Comparison of ENCODE assay signal across 1 cellular context in the genomic region with DNA sequence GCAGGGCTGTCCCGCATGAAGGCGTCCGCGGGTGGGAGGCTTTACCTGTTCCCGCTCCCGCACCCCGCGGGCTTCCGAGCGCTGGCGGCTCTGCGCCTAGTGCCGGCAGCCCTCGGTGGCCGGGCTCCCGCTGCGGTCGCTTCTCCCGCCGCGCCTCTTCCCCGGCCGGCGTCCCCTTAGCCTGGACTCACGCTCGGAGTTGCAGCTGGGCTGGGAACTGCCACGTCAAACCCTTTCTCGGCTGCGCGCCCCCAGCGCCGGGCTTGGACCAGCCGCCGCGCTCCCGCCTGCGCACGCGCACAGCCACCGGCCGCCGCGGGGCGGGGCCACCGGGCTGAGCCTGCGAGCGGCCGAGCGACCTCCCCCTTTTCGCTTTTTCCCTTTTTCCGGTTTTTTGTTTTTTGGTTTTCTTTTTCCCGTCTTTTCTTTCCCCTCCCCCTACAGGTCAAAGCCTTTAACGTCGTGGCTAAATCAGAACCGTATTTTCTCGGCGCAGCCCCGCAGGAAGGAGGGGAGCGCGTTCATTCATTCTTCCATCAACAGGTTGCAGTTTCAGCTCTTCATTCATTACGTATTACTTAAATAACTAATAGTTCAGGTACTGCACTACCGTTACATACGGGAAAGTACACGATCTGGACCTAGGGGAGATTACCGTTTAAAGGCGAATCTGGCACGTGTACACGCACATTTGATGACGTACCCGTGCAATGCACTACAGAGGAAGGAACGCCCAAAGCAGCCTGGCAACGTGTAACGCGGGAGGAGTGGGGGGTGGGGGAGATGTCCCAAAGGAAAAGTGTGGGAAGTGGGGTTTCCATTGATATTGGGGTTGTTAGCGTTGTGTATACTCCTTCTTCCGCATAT.
TF ChIP-seq lines count a peak whose summit lies in the region.

A gene with protein sequence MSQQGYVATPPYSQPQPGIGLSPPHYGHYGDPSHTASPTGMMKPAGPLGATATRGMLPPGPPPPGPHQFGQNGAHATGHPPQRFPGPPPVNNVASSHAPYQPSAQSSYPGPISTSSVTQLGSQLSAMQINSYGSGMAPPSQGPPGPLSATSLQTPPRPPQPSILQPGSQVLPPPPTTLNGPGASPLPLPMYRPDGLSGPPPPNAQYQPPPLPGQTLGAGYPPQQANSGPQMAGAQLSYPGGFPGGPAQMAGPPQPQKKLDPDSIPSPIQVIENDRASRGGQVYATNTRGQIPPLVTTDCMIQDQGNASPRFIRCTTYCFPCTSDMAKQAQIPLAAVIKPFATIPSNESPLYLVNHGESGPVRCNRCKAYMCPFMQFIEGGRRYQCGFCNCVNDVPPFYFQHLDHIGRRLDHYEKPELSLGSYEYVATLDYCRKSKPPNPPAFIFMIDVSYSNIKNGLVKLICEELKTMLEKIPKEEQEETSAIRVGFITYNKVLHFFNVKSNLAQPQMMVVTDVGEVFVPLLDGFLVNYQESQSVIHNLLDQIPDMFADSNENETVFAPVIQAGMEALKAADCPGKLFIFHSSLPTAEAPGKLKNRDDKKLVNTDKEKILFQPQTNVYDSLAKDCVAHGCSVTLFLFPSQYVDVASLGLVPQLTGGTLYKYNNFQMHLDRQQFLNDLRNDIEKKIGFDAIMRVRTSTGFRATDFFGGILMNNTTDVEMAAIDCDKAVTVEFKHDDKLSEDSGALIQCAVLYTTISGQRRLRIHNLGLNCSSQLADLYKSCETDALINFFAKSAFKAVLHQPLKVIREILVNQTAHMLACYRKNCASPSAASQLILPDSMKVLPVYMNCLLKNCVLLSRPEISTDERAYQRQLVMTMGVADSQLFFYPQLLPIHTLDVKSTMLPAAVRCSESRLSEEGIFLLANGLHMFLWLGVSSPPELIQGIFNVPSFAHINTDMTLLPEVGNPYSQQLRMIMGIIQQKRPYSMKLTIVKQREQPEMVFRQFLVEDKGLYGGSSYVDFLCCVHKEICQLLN (minus strand): TSS at position 231 of the 867 bp plus-strand sequence. CDS start 2,430 bp downstream, outside the sequence.

TF ChIP-seq in IMR-90, 13 proteins besides CTCF, POLR2A, EP300 and RAD21:
- 0 out of 2 replicates have a peak, but pooled peaks have one; percentile 7 for TF ChIP-seq RFX5 (IDR thresholded peaks at IDR 0.05; ENCODE audit: low read depth, low read length)
- peak; percentile 76; the same call in 1 of the 2 replicates for TF ChIP-seq MAZ (IDR thresholded peaks at IDR 0.05; ENCODE audit: borderline replicate concordance, low read depth, low read length)
- TF ChIP-seq CEBPB (IDR thresholded peaks at IDR 0.05; ENCODE audit: low read depth, low read length) = no peak
- TF ChIP-seq FOS (IDR thresholded peaks at IDR 0.05; ENCODE audit: low read depth, low read length) = no peak; the same call in 1 of the 2 replicates
- TF ChIP-seq, protein P1, sequence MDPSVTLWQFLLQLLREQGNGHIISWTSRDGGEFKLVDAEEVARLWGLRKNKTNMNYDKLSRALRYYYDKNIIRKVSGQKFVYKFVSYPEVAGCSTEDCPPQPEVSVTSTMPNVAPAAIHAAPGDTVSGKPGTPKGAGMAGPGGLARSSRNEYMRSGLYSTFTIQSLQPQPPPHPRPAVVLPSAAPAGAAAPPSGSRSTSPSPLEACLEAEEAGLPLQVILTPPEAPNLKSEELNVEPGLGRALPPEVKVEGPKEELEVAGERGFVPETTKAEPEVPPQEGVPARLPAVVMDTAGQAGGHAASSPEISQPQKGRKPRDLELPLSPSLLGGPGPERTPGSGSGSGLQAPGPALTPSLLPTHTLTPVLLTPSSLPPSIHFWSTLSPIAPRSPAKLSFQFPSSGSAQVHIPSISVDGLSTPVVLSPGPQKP (IDR thresholded peaks at IDR 0.05; ENCODE audit: borderline replicate concordance, low read depth, low read length) = no peak
- TF ChIP-seq, protein P2, sequence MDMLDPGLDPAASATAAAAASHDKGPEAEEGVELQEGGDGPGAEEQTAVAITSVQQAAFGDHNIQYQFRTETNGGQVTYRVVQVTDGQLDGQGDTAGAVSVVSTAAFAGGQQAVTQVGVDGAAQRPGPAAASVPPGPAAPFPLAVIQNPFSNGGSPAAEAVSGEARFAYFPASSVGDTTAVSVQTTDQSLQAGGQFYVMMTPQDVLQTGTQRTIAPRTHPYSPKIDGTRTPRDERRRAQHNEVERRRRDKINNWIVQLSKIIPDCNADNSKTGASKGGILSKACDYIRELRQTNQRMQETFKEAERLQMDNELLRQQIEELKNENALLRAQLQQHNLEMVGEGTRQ (IDR thresholded peaks at IDR 0.05; ENCODE audit: low read depth, low read length) = peak; percentile 63; the same call in 1 of the 2 replicates
- peak; percentile 95 for TF ChIP-seq MXI1 (IDR thresholded peaks at IDR 0.05; ENCODE audit: borderline replicate concordance, low read depth, low read length)
- TF ChIP-seq SMC3 (IDR thresholded peaks at IDR 0.05; ENCODE audit: low read depth, low read length) = no peak
- TF ChIP-seq MAFK (IDR thresholded peaks at IDR 0.05; ENCODE audit: low read depth, low read length) = no peak
- no peak for TF ChIP-seq NFE2L2 (IDR thresholded peaks at IDR 0.05; ENCODE audit: low read depth, low read length)
- TF ChIP-seq BHLHE40 (IDR thresholded peaks at IDR 0.05; ENCODE audit: low read depth, low read length) = peak; percentile 95
- TF ChIP-seq RCOR1 (IDR thresholded peaks at IDR 0.05; ENCODE audit: insufficient replicate concordance, low read length) = no peak
